ENCODE assay signal across 8 cellular contexts in the genomic region with DNA sequence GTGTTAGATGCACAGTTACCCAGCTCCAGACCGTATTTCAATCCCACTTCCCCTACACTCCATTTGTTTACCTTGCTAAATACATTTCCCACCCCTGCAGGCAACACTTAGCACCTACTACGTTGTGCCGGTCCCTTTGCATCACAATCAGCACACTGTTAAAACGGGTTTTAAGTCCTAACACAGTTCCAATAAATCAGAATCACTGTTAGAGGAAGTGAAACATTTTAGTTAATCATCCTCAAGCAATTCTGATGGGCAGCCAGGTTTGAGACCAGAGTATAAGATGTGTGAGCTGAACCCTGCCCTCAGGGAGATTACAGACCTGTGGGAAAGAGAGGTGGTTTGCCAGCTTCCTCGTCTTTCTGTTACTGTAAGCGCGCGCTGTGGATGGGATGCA. TPM values are rescaled to one million over a fixed set of nuclear protein-coding genes. Genes with fewer than 3 reads are reported as not detected.
DNase-seq lines count a peak whose midpoint lies in the region; TF ChIP-seq lines count a peak whose summit lies in the region.

No MANE protein-coding gene starts in this region.

- H3K27me3 ChIP-seq in breast epithelium (no peaks in the 10 kb centered on the region), transverse colon (no peaks in the 10 kb centered on the region), tibial artery (no peaks in the 10 kb centered on the region)

- no peak for DNase-seq in MCF 10A (ENCODE audit: unreplicated experiment)
- no peak for DNase-seq in breast epithelium (ENCODE audit: low spot score in 2 of 2)
- no peak for DNase-seq in transverse colon
- DNase-seq in ecto neural progenitor cell (ENCODE audit: low spot score) = no peak
- no peak for DNase-seq in NK-92 (lab: John Stamatoyannopoulos, UW; ENCODE audit: unreplicated experiment)
- DNase-seq in tibial artery = no peak

- no TSS peak for BruUV-seq in MCF 10A (replicated peaks; lab: Mats Ljungman, UMichigan)

- intact Hi-C loops in MCF 10A (cut with micrococcal nuclease) = no loop called here
- intact Hi-C loops in breast epithelium (cut with DNase I; ENCODE audit: low total_unique reads) = no loop called here
- intact Hi-C loops in transverse colon (cut with DNase I; ENCODE audit: low total_unique reads) = no loop called here
- intact Hi-C loops in tibial artery (cut with DNase I; ENCODE audit: low total_unique reads) = no loop called here

- H3K9me3 Mint-ChIP-seq in MCF 10A (ENCODE audit: unreplicated experiment) = no peaks in the 10 kb centered on the region

- H3K4me1 ChIP-seq in breast epithelium (peaks cover 4 to 25% of the 10 kb centered on the region in 2 donors), transverse colon (peaks cover 4 to 36% (median 36%) of the 10 kb centered on the region in 4 donors), tibial artery (peaks cover 0 to 40% (median 30%) of the 10 kb centered on the region in 4 donors)

- H3K4me3 Mint-ChIP-seq in MCF 10A (ENCODE audit: unreplicated experiment) = peak overlapping the region; percentile 93

- POLR2A ChIA-PET in MCF 10A (lab: Yijun Ruan, JAX) = interaction anchor here (1.2 to 4.8 kb wide), 3 partner anchors 10 to 63 kb away, joined by 5 to 60 read pairs (median 18); no protein-coding TSS in a partner anchor

- no peaks in the 10 kb centered on the region for H3K27me3 Mint-ChIP-seq in MCF 10A (ENCODE audit: insufficient read depth, unreplicated experiment)

- in situ Hi-C loops in transverse colon (cut with MboI; ENCODE audit: low pct_ligation_motif_present in 1 of 4, low pct_unique_long_range_greater_than_20kb in 1 of 4, low sequenced_read_pairs in 3 of 4) = no loop called here

- TF ChIP-seq CTCF in MCF 10A (IDR thresholded peaks at IDR 0.05; ENCODE audit: unreplicated experiment) (no peak), breast epithelium (IDR thresholded peaks at IDR 0.05) (no peak), WI38 (IDR thresholded peaks at IDR 0.05; ENCODE audit: low read depth, low read length) (no peak), transverse colon (IDR thresholded peaks at IDR 0.05) (no peak), tibial artery (IDR thresholded peaks at IDR 0.05) (no peak)

- 45 to 48% methylated on average over 7 to 8 of the region's 8 CpGs for WGBS in transverse colon (ENCODE audit: low coverage in 1 of 2), 2 donors

- H3K36me3 ChIP-seq in breast epithelium (no peaks in the 10 kb centered on the region), transverse colon (no peaks in the 10 kb centered on the region), tibial artery (peaks cover 0 to 10% (median 0%) of the 10 kb centered on the region in 3 donors)

- H3K27ac Mint-ChIP-seq in MCF 10A (ENCODE audit: low read depth, unreplicated experiment) = no peak overlapping the region

- TF ChIP-seq POLR2A in breast epithelium (IDR thresholded peaks at IDR 0.05) (no peak), transverse colon (IDR thresholded peaks at IDR 0.05) (no peak)

- H3K27ac ChIP-seq in breast epithelium (peak overlapping the region in 1 of 2 donors; percentile 13), transverse colon (peak overlapping the region in 3 of 4 donors; percentile 4 to 36 (median 11)), tibial artery (peak overlapping the region in 1 of 2 donors; percentile 1)

- H3K4me3 ChIP-seq in breast epithelium = peak overlapping the region in 1 of 3 donors; percentile 92
- peak overlapping the region; percentile 92 for H3K4me3 ChIP-seq in WI38 (ENCODE audit: low read depth, low read length)
- peak overlapping the region; percentile 75; the same call in 1 of the 2 replicates for H3K4me3 ChIP-seq in iPS-18c (ENCODE audit: insufficient read depth, low read depth, low read length)
- peak overlapping the region in 1 of 4 donors; percentile 67 for H3K4me3 ChIP-seq in transverse colon
- peak overlapping the region in 1 of 2 donors; percentile 92 for H3K4me3 ChIP-seq in tibial artery

- H3K4me1 Mint-ChIP-seq in MCF 10A (ENCODE audit: insufficient read depth, unreplicated experiment) = peaks cover 33% of the 10 kb centered on the region

- H3K36me3 Mint-ChIP-seq in MCF 10A (ENCODE audit: insufficient read depth, unreplicated experiment) = peaks cover 12% of the 10 kb centered on the region

- H3K9me3 ChIP-seq in breast epithelium (no peaks in the 10 kb centered on the region), iPS-18c (ENCODE audit: control insufficient read depth, insufficient read depth, low read length) (peaks cover 2% of the 10 kb centered on the region), transverse colon (no peaks in the 10 kb centered on the region), tibial artery (no peaks in the 10 kb centered on the region)

- TF ChIP-seq EP300 in transverse colon (IDR thresholded peaks at IDR 0.05; ENCODE audit: low read depth) = no peak

- CTCF ChIA-PET in MCF 10A (lab: Yijun Ruan, JAX) = interaction anchor here (0.6 to 4.2 kb wide), 3 partner anchors 9 to 25 kb away, joined by 4 to 18 read pairs (median 5); partner anchors contain the start of gene SOX12

RNA-seq across cellular contexts. Expression of gene ZCCHC3, which starts 3.0 kb away (rescaled TPM):
- total RNA-seq in MCF 10A (2022) = 11.7 and 12.1 TPM in 2 replicates
- total RNA-seq in breast epithelium = 10 to 100 TPM; 10.1 to 14.0 (median 11.5) TPM
- total RNA-seq in transverse colon = 10 to 100 TPM in 2 of 4 donors, 1 to 10 TPM in 2; 6.6 to 16.0 (median 10.1) TPM

RNA-seq across cellular contexts. Expression of gene C20orf96, which starts 9.8 kb away (rescaled TPM):
- total RNA-seq in MCF 10A (2022) = 2.4 and 3.8 TPM in 2 replicates
- total RNA-seq in breast epithelium = 1 to 10 TPM; 2.6 to 9.2 (median 6.1) TPM
- total RNA-seq in transverse colon = 10 to 100 TPM in 1 of 4 donors, 1 to 10 TPM in 3; 3.0 to 97.3 (median 3.7) TPM

RNA-seq across cellular contexts. Expression of gene SOX12, which starts 25.0 kb away (rescaled TPM):
- total RNA-seq in MCF 10A (2022) (17.2 and 17.6 TPM in 2 replicates), breast epithelium (1 to 10 TPM; 1.1 to 3.7 (median 3.3) TPM), transverse colon (1 to 10 TPM; 2.0 to 5.0 (median 3.5) TPM)

RNA-seq across cellular contexts. Expression of gene DEFB132, which starts 42.8 kb away (rescaled TPM):
- total RNA-seq in MCF 10A (2022) (not detected in 2 replicates), breast epithelium (under 1 TPM; 0.29 to 0.96 (median 0.33) TPM), transverse colon (not detected)

RNA-seq across cellular contexts. Expression of gene NRSN2, which starts 46.6 kb away (rescaled TPM):
- total RNA-seq in MCF 10A (2022) (8.2 and 8.4 TPM in 2 replicates), breast epithelium (10 to 100 TPM in 2 of 3 donors, 1 to 10 TPM in 1; 9.4 to 22.3 (median 21.8) TPM), transverse colon (10 to 100 TPM in 3 of 4 donors, 1 to 10 TPM in 1; 7.1 to 18.0 (median 12.8) TPM)
